Comparison of ENCODE assay signal across 34 cellular contexts in genomic region chr4:8788174-8788573, GRCh38.
"Had no signal": no experiment of that assay in that cellular context is flagged by ENCODE, and none has a peak within 500 bp of the region (broad histone marks: within the 10 kb centered on the region; RNA-seq: fewer than 3 reads in every experiment).

No MANE protein-coding gene starts in this region.

- DNase-seq: Karpas-422, Kasumi-1, MG63, MM.1S, MV-4-11, NCI-H1048, NCI-H1092, NCI-H1092 treated with DMSO at 0.1 percent for 48 hours, NCI-H1105, NCI-H1105 treated with DMSO at 0.1 percent for 48 hours, NCI-H1417, NCI-H1417 treated with DMSO at 0.1 percent for 48 hours, NCI-H1436, NCI-H1436 treated with DMSO at 0.1 percent for 48 hours, NCI-H146, NCI-H1694, NCI-H1694 treated with DMSO at 0.1 percent for 48 hours, NCI-H187, NCI-H187 treated with DMSO at 0.1 percent for 48 hours, NCI-H1930, NCI-H2029, NCI-H2029 treated with DMSO at 0.1 percent for 48 hours, NCI-H2081, NCI-H2081 treated with DMSO at 0.1 percent for 48 hours, NCI-H2107, NCI-H2171, NCI-H2171 treated with DMSO at 0.1 percent for 48 hours, NCI-H2227 treated with DMSO at 0.1 percent for 48 hours, NCI-H226, NCI-H345, NCI-H446, NCI-H446 treated with DMSO at 0.1 percent for 48 hours, NCI-H510A, NCI-H510A treated with DMSO at 0.1 percent for 48 hours had no signal

- H3K27me3 ChIP-seq: MG63 had no signal

- H3K36me3 ChIP-seq: MG63 had no signal

- H3K4me3 ChIP-seq: MG63 had no signal

- H3K9me3 ChIP-seq: MG63 had no signal
